23 cellular contexts compared by ENCODE assay signal in the genomic region with DNA sequence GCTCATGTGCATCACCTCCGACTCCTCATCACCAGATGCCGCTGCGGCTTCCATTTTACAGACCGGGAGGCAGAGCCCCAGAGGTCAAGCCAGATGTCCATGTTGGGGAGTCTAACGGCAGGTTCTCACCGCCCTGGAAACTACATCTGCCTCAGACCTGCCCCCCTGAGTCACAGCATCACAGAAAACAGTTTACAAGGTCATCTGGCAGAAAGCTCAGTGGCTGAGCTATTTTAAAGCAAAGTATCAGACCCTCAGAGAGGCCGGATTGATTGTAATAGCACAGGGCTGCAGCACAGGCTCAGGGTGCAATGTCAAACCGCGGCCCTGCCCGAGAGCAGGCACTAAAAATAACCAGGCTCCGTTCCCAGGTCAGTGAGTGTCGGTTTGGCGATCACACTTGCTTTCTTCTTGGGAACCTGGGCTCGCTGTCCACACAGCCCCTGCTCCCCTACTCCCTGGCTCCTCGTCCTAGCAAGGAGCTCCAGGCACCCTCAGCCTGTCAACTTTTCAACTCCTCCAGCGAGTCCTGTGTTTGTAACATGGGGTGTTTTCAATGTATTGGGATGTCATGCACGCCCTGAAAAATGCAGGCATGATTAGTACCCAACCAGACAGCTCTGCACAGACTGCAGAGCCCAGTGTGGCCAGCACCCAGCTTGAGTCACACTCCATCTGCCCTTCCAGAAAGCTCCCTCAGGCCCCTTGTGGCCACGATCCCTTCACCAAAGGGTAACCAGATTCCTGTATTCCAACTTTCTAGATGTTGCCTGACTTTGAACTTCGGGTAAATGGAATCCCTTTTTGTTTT.
A peak's percentile ranks its signal among the peaks of the same experiment; 100 is the strongest.
DNase-seq lines count a peak whose midpoint lies in the region; ATAC-seq, FAIRE-seq and TF ChIP-seq lines count a peak whose summit lies in the region.
"Had no signal": no experiment of that assay in that cellular context is flagged by ENCODE, and none has a peak within 500 bp of the region (broad histone marks: within the 10 kb centered on the region; RNA-seq: fewer than 3 reads in every experiment).

No MANE protein-coding gene starts in this region.

- WGBS in K562 (ENCODE audit: insufficient coverage, low coverage, missing lambda C conversion rate) = 1% methylated on average over 19 of the region's 19 CpGs

- peaks cover 0 to 7% (median 0%) of the 10 kb centered on the region in 5 donors for H3K27me3 Mint-ChIP-seq in naive thymus-derived CD8-positive, alpha-beta T cell

- H3K4me2 ChIP-seq in K562 (ENCODE audit: insufficient read depth, low read length) = no peak overlapping the region

- no peak for TF ChIP-seq EP300 in K562 (IDR thresholded peaks at IDR 0.05; ENCODE audit: low read length)

- no peaks in the 10 kb centered on the region for H3K27me3 ChIP-seq in AG04450 (ENCODE audit: control insufficient read depth, insufficient read depth, low read length)
- H3K27me3 ChIP-seq in K562 (ENCODE audit: control insufficient read depth in 2 of 2, insufficient read depth in 2 of 2, low read length in 2 of 2) = peaks cover 33 to 66% of the 10 kb centered on the region in 2 experiments
- peaks cover 14% of the 10 kb centered on the region for H3K27me3 ChIP-seq in lower lobe of right lung (ENCODE audit: low read depth)
- H3K27me3 ChIP-seq: BLaER1 treated with 17β-estradiol and CSF1 and Interleukin-3, amounts not matched to agents 10 nM and 100 nM; neutrophil had no signal

- peak; percentile 60 for ATAC-seq in K562
- ATAC-seq in HG03342 (IDR thresholded peaks at IDR 0.05; ENCODE audit: unreplicated experiment) = no peak
- no peak for ATAC-seq in lower lobe of right lung
- ATAC-seq in naive thymus-derived CD8-positive, alpha-beta T cell = no peak
- ATAC-seq: activated CD8-positive, alpha-beta T cell treated with anti-CD3 and anti-CD28 coated beads, Interleukin-2, amount 10 ng/mL, durations not matched to agents 7 days and 5 days had no signal

- FAIRE-seq in K562 (lab: Jason Lieb, UNC) = no peak
- FAIRE-seq: A204.1, D721Med, G401.6 had no signal

- H3K4me1 Mint-ChIP-seq in naive thymus-derived CD8-positive, alpha-beta T cell = peaks cover 0 to 3% (median 0%) of the 10 kb centered on the region in 4 donors

- intact Hi-C loops in K562 (cut with micrococcal nuclease) = no loop called here
- intact Hi-C loops in lower lobe of right lung (cut with DNase I) = no loop called here

- H3K36me3 Mint-ChIP-seq in naive thymus-derived CD8-positive, alpha-beta T cell = no peaks in the 10 kb centered on the region

- no peaks in the 10 kb centered on the region for H3K36me3 ChIP-seq in K562 (ENCODE audit: control insufficient read depth, insufficient read depth, low read length)
- H3K36me3 ChIP-seq in lower lobe of right lung = no peaks in the 10 kb centered on the region
- H3K36me3 ChIP-seq: BLaER1 treated with 17β-estradiol and CSF1 and Interleukin-3, amounts not matched to agents 10 nM and 100 nM; neutrophil; suprapubic skin had no signal

- no peaks in the 10 kb centered on the region for H3K9me3 ChIP-seq in AG04450 (ENCODE audit: control insufficient read depth, insufficient read depth, low read length)
- no peaks in the 10 kb centered on the region for H3K9me3 ChIP-seq in K562 (replicated peaks; ENCODE audit: control insufficient read depth, insufficient read depth, low read depth, low read length)
- no peaks in the 10 kb centered on the region for H3K9me3 ChIP-seq in lower lobe of right lung
- H3K9me3 ChIP-seq: BLaER1 treated with 17β-estradiol and CSF1 and Interleukin-3, amounts not matched to agents 10 nM and 100 nM; neutrophil; suprapubic skin had no signal

- in situ Hi-C loops in K562 (cut with MboI) = no loop called here

- DNase-seq in AG04450 (ENCODE audit: low read depth, low spot score) (no peak), HFF-Myc (ENCODE audit: extremely low read depth, low read depth) (peak; percentile 21), K562 (ENCODE audit: extremely low read depth in 1 of 4, low spot score in 3 of 4) (no peak), hepatic stellate cell (ENCODE audit: low spot score) (peak; percentile 70), NCI-H510A treated with DMSO at 0.1 percent for 48 hours (lab: John Stamatoyannopoulos, UW) (no peak), lower lobe of right lung (no peak)
- DNase-seq in naive thymus-derived CD8-positive, alpha-beta T cell = no peak
- DNase-seq: activated CD4-positive, CD25-positive, alpha-beta regulatory T cell; activated CD8-positive, alpha-beta T cell treated with anti-CD3 and anti-CD28 coated beads, Interleukin-2, amount 10 ng/mL, durations not matched to agents 7 days and 5 days; activated naive CD4-positive, alpha-beta T cell treated with anti-CD3 and anti-CD28 coated beads, Interleukin-2, amount 50 U/mL, for 16 hours; activated T-cell treated with anti-CD3 and anti-CD28 coated beads, Interleukin-2, amount 50 U/mL, for 1 hour; erythroblast; NCI-H1694 treated with DMSO at 0.1 percent for 48 hours; NCI-H2227 treated with DMSO at 0.1 percent for 48 hours had no signal

- H3K79me2 ChIP-seq in K562 (ENCODE audit: control insufficient read depth, insufficient read depth, low read length) = no peaks in the 10 kb centered on the region

- H3K4me3 ChIP-seq in AG04450 (ENCODE audit: low read depth, low read length) (no peak overlapping the region), HFF-Myc (replicated peaks; ENCODE audit: low read depth, low read length) (no peak overlapping the region), K562 (no peak overlapping the region), lower lobe of right lung (no peak overlapping the region)
- H3K4me3 ChIP-seq: BLaER1 treated with 17β-estradiol and CSF1 and Interleukin-3, amounts not matched to agents 10 nM and 100 nM; SK-N-MC; suprapubic skin had no signal

- 0 out of 2 replicates have a peak, but pooled peaks have one; percentile 12 for TF ChIP-seq CTCF in AG04450 (IDR thresholded peaks at IDR 0.05; ENCODE audit: low read depth, low read length)
- no peak for TF ChIP-seq CTCF in HFF-Myc (IDR thresholded peaks at IDR 0.05; ENCODE audit: low read depth, low read length, missing control alignments)
- TF ChIP-seq CTCF in K562 (IDR thresholded peaks at IDR 0.05 in 2 of 3, conservative IDR thresholded peaks at IDR 0.05 in 1 of 3; ENCODE audit: insufficient read depth in 2 of 3, low read depth in 1 of 3, low read length in 3 of 3) = no peak
- no peak for TF ChIP-seq CTCF in lower lobe of right lung (IDR thresholded peaks at IDR 0.05)

- peaks cover 0 to 12% (median 0%) of the 10 kb centered on the region in 9 donors for H3K9me3 Mint-ChIP-seq in naive thymus-derived CD8-positive, alpha-beta T cell

- CTCF ChIA-PET in AG04450 (lab: Charles Lee) (interaction anchor here (1.2 kb wide), 1 partner anchor 14 kb away, joined by 5 read pairs; no protein-coding TSS in a partner anchor), K562 (lab: Yijun Ruan, JAX; ENCODE audit: low intra/inter-chr PET ratio) (interaction anchor here (0.5 kb wide), 1 partner anchor 20 kb away, joined by 3 read pairs; no protein-coding TSS in a partner anchor)

- no peak overlapping the region for H3K4me3 Mint-ChIP-seq in naive thymus-derived CD8-positive, alpha-beta T cell
- H3K4me3 Mint-ChIP-seq: activated CD8-positive, alpha-beta T cell treated with anti-CD3 and anti-CD28 coated beads, Interleukin-2, amount 10 ng/mL, durations not matched to agents 7 days and 5 days had no signal

- no peaks in the 10 kb centered on the region; the same call in 1 of the 2 replicates for H4K20me1 ChIP-seq in K562 (replicated peaks; ENCODE audit: control insufficient read depth, insufficient read depth, low read length)

- H3K27ac ChIP-seq in AG04450 (ENCODE audit: low read depth, low read length) (no peak overlapping the region), K562 (ENCODE audit: extremely low read depth, low read depth, low read length) (no peak overlapping the region), lower lobe of right lung (no peak overlapping the region)
- H3K27ac ChIP-seq: BLaER1 treated with 17β-estradiol and CSF1 and Interleukin-3, amounts not matched to agents 10 nM and 100 nM; HL-60; neutrophil; SK-N-MC; suprapubic skin had no signal

- TF ChIP-seq RAD21 in K562 (CRISPR knock-in tag; conservative IDR thresholded peaks at IDR 0.05 in 1 of 2, IDR thresholded peaks at IDR 0.05 in 1 of 2) = no peak

- H3K9me1 ChIP-seq in K562 (ENCODE audit: control insufficient read depth, insufficient read depth, low read length) = no peaks in the 10 kb centered on the region

- no peak for TF ChIP-seq POLR2A in K562 (conservative IDR thresholded peaks at IDR 0.05)

- H3K27ac Mint-ChIP-seq in naive thymus-derived CD8-positive, alpha-beta T cell = no peak overlapping the region
- H3K27ac Mint-ChIP-seq: activated CD8-positive, alpha-beta T cell treated with anti-CD3 and anti-CD28 coated beads, Interleukin-2, amount 10 ng/mL, durations not matched to agents 7 days and 5 days had no signal

- POLR2A ChIA-PET in AG04450 (lab: Yijun Ruan, JAX) (interaction anchor here (0.6 kb wide), 1 partner anchor 97 kb away, joined by 6 read pairs; no protein-coding TSS in a partner anchor), K562 (lab: Yijun Ruan, JAX) (interaction anchor here (2.9 kb wide), 1 partner anchor 8 kb away, joined by 15 read pairs; no protein-coding TSS in a partner anchor)
- POLR2A ChIA-PET in naive thymus-derived CD8-positive, alpha-beta T cell (lab: Charles Lee) = no interaction called here

- H2AFZ ChIP-seq in K562 (ENCODE audit: low read depth, low read length) = no peak overlapping the region

- peaks cover 9 to 10% of the 10 kb centered on the region in 2 experiments; a peak in 3 of 5 replicates for H3K4me1 ChIP-seq in K562 (replicated peaks in 1 of 2; ENCODE audit: control insufficient read depth in 2 of 2, insufficient read depth in 2 of 2, low read length in 2 of 2)
- H3K4me1 ChIP-seq in lower lobe of right lung = no peaks in the 10 kb centered on the region
- H3K4me1 ChIP-seq: suprapubic skin had no signal

- BruUV-seq in K562 (replicated peaks; lab: Mats Ljungman, UMichigan) = no TSS peak

- H3K9ac ChIP-seq in K562 (ENCODE audit: insufficient read depth in 1 of 2, low read depth in 2 of 2, low read length in 2 of 2) = no peak overlapping the region
- H3K9ac ChIP-seq: BLaER1 treated with 17β-estradiol and CSF1 and Interleukin-3, amounts not matched to agents 10 nM and 100 nM had no signal

TF ChIP-seq in K562, 482 proteins besides CTCF, POLR2A, EP300 and RAD21 (continues in another document):
- TF ChIP-seq MEF2D (tag; conservative IDR thresholded peaks at IDR 0.05; ENCODE audit: low read depth) (no peak), SREBF2 (CRISPR knock-in tag; IDR thresholded peaks at IDR 0.05) (no peak), BCL6 (CRISPR knock-in tag; IDR thresholded peaks at IDR 0.05) (no peak), SETDB1 (IDR thresholded peaks at IDR 0.05; ENCODE audit: low read length) (no peak), RFX1 (IDR thresholded peaks at IDR 0.05) (no peak), ZKSCAN8 (CRISPR knock-in tag; IDR thresholded peaks at IDR 0.05) (no peak), NR2C2 (CRISPR knock-in tag; IDR thresholded peaks at IDR 0.05) (no peak), NR2C2 (tag; IDR thresholded peaks at IDR 0.05) (no peak), ZNF586 (CRISPR knock-in tag; conservative IDR thresholded peaks at IDR 0.05) (no peak)

Comparison
In these comparisons a context has a peak if more than half of its experiments do, and no peak if none do; other contexts are left out.
1. DNase-seq: peak in HFF-Myc (single experiment) and hepatic stellate cell (single experiment); none in AG04450 (single experiment), K562 (0 of 4), NCI-H510A treated with DMSO at 0.1 percent for 48 hours (single experiment), lower lobe of right lung (single experiment) and naive thymus-derived CD8-positive, alpha-beta T cell (0 of 10).